Comparison of ENCODE assay signal across 13 cellular contexts in genomic region chr10:3995302-3996210, GRCh38.
DNase-seq lines count a peak whose midpoint lies in the region; ATAC-seq and TF ChIP-seq lines count a peak whose summit lies in the region.
"Had no signal": no experiment of that assay in that cellular context is flagged by ENCODE, and none has a peak within 500 bp of the region (broad histone marks: within the 10 kb centered on the region; RNA-seq: fewer than 3 reads in every experiment).

No MANE protein-coding gene starts in this region.

- intact Hi-C loops in MCF 10A (cut with micrococcal nuclease) (no loop called here), breast epithelium (cut with DNase I; ENCODE audit: low total_unique reads) (no loop called here), uterus (cut with DNase I; ENCODE audit: low total_unique reads) (no loop called here)

- CTCF ChIA-PET in MCF 10A (lab: Yijun Ruan, JAX), result no interaction called here

- no peak for ATAC-seq in HG03342 (IDR thresholded peaks at IDR 0.05; ENCODE audit: unreplicated experiment)
- no peak for ATAC-seq in GM18909 (IDR thresholded peaks at IDR 0.05; ENCODE audit: poor library complexity, unreplicated experiment)
- ATAC-seq: left colon had no signal

- peaks cover 8% of the 10 kb centered on the region for H3K9me3 Mint-ChIP-seq in MCF 10A (ENCODE audit: unreplicated experiment)

- H3K4me3 Mint-ChIP-seq in MCF 10A (ENCODE audit: unreplicated experiment), result no peak overlapping the region
- H3K4me3 Mint-ChIP-seq: activated T-helper 17 cell treated with anti-CD3 and anti-CD28 coated beads, Interleukin-2, amount 50 U/mL, for 72 hours; central memory CD8-positive, alpha-beta T cell; neural progenitor cell had no signal

- peaks cover 14% of the 10 kb centered on the region for H3K4me1 Mint-ChIP-seq in MCF 10A (ENCODE audit: insufficient read depth, unreplicated experiment)
- H3K4me1 Mint-ChIP-seq: activated T-helper 17 cell treated with anti-CD3 and anti-CD28 coated beads, Interleukin-2, amount 50 U/mL, for 72 hours had no signal

- POLR2A ChIA-PET in MCF 10A (lab: Yijun Ruan, JAX), result interaction anchor here (0.6 to 2.1 kb wide), 7 partner anchors 12 to 775 kb away, joined by 3 to 8 read pairs (median 3); partner anchors contain the start of gene KLF6

- H3K27me3 ChIP-seq in breast epithelium (no peaks in the 10 kb centered on the region), uterus (no peaks in the 10 kb centered on the region)
- H3K27me3 ChIP-seq: neural progenitor cell had no signal

- TF ChIP-seq POLR2A in breast epithelium (IDR thresholded peaks at IDR 0.05) (no peak), uterus (IDR thresholded peaks at IDR 0.05) (no peak)

- H3K4me3 ChIP-seq in breast epithelium, result no peak overlapping the region
- no peak overlapping the region for H3K4me3 ChIP-seq in cardiac fibroblast (replicated peaks in 1 of 2; ENCODE audit: low read depth in 2 of 2, low read length in 2 of 2)
- H3K4me3 ChIP-seq in uterus, result no peak overlapping the region
- H3K4me3 ChIP-seq: neural progenitor cell had no signal

- H3K4me1 ChIP-seq in breast epithelium (no peaks in the 10 kb centered on the region), uterus (no peaks in the 10 kb centered on the region)

- H3K36me3 Mint-ChIP-seq in MCF 10A (ENCODE audit: insufficient read depth, unreplicated experiment), result peaks cover 6% of the 10 kb centered on the region
- H3K36me3 Mint-ChIP-seq: neural progenitor cell had no signal

- no peaks in the 10 kb centered on the region for H3K9me3 ChIP-seq in breast epithelium
- H3K9me3 ChIP-seq in uterus, result no peaks in the 10 kb centered on the region

- no peak overlapping the region for H3K27ac Mint-ChIP-seq in MCF 10A (ENCODE audit: low read depth, unreplicated experiment)
- H3K27ac Mint-ChIP-seq: activated T-helper 17 cell treated with anti-CD3 and anti-CD28 coated beads, Interleukin-2, amount 50 U/mL, for 72 hours had no signal

- DNase-seq in MCF 10A (ENCODE audit: unreplicated experiment), result peak; percentile 45
- no peak for DNase-seq in breast epithelium (ENCODE audit: low spot score in 2 of 2)
- DNase-seq in cardiac fibroblast (ENCODE audit: low read depth in 2 of 2), result peak; percentile 66 to 87
- DNase-seq in inferior parietal cortex (ENCODE audit: extremely low spot score), result peak; percentile 34
- DNase-seq in uterus, result peak in 1 of 2 donors; percentile 40
- no peak for DNase-seq in stimulated activated CD4-positive, alpha-beta T cell treated with anti-CD3 and anti-CD28 coated beads, Interleukin-2, amount 100 ng/mL, for 24 hours
- DNase-seq: 8988T, left colon had no signal

- TF ChIP-seq CTCF in MCF 10A (IDR thresholded peaks at IDR 0.05; ENCODE audit: unreplicated experiment), result no peak
- TF ChIP-seq CTCF in breast epithelium (IDR thresholded peaks at IDR 0.05), result no peak
- no peak for TF ChIP-seq CTCF in cardiac fibroblast (IDR thresholded peaks at IDR 0.05; ENCODE audit: low read depth, low read length)
- TF ChIP-seq CTCF in uterus (IDR thresholded peaks at IDR 0.05), result no peak

- H3K27ac ChIP-seq in breast epithelium (peak overlapping the region in 1 of 2 donors; percentile 55), uterus (peak overlapping the region; percentile 28 to 69)
- H3K27ac ChIP-seq: neural progenitor cell had no signal

- H3K36me3 ChIP-seq in breast epithelium (no peaks in the 10 kb centered on the region), uterus (no peaks in the 10 kb centered on the region)
- H3K36me3 ChIP-seq: neural progenitor cell had no signal

- H3K27me3 Mint-ChIP-seq in MCF 10A (ENCODE audit: insufficient read depth, unreplicated experiment), result no peaks in the 10 kb centered on the region
- H3K27me3 Mint-ChIP-seq: activated T-helper 17 cell treated with anti-CD3 and anti-CD28 coated beads, Interleukin-2, amount 50 U/mL, for 72 hours; central memory CD8-positive, alpha-beta T cell had no signal

- no TSS peak for BruUV-seq in MCF 10A (replicated peaks; lab: Mats Ljungman, UMichigan)

Comparison
In these comparisons a context has a peak if more than half of its experiments do, and no peak if none do; other contexts are left out.
1. DNase-seq: peak in MCF 10A (single experiment), cardiac fibroblast (2 of 2) and inferior parietal cortex (single experiment); none in breast epithelium (0 of 2) and stimulated activated CD4-positive, alpha-beta T cell treated with anti-CD3 and anti-CD28 coated beads, Interleukin-2, amount 100 ng/mL, for 24 hours (0 of 2).